ENCODE assay signal across 16 cellular contexts in genomic region chr2:229344151-229344551, GRCh38.
DNase-seq lines count a peak whose midpoint lies in the region; ATAC-seq and TF ChIP-seq lines count a peak whose summit lies in the region.
"Had no signal": no experiment of that assay in that cellular context is flagged by ENCODE, and none has a peak within 500 bp of the region (broad histone marks: within the 10 kb centered on the region; RNA-seq: fewer than 3 reads in every experiment).

No MANE protein-coding gene starts in this region.

- H4K20me1 ChIP-seq in PC-3 (ENCODE audit: low read length) (no peaks in the 10 kb centered on the region), fibroblast of lung (ENCODE audit: control insufficient read depth, extremely low read depth, insufficient read depth, low read length) (no peaks in the 10 kb centered on the region)

- peak overlapping the region; percentile 55 for H3K4me2 ChIP-seq in PC-3 (ENCODE audit: low read length)
- no peak overlapping the region for H3K4me2 ChIP-seq in fibroblast of lung (ENCODE audit: extremely low read depth, insufficient read depth, low read length)
- H3K4me2 ChIP-seq: A549 had no signal

- peaks cover 6% of the 10 kb centered on the region for H3K9me3 Mint-ChIP-seq in MCF 10A (ENCODE audit: unreplicated experiment)
- H3K9me3 Mint-ChIP-seq: activated naive CD8-positive, alpha-beta T cell treated with anti-CD3 and anti-CD28 coated beads for 36 hours had no signal

- TF ChIP-seq CTCF in MCF 10A (IDR thresholded peaks at IDR 0.05; ENCODE audit: unreplicated experiment) (no peak), breast epithelium (IDR thresholded peaks at IDR 0.05) (no peak), PC-3 (conservative IDR thresholded peaks at IDR 0.05; ENCODE audit: low read depth, low read length) (no peak), fibroblast of lung (conservative IDR thresholded peaks at IDR 0.05 in 1 of 2, IDR thresholded peaks at IDR 0.05 in 1 of 2; ENCODE audit: low read depth in 1 of 2, low read length in 2 of 2) (no peak), vagina (IDR thresholded peaks at IDR 0.05) (no peak)

- peak overlapping the region; percentile 59 for H2AFZ ChIP-seq in PC-3 (ENCODE audit: low read length)
- no peak overlapping the region for H2AFZ ChIP-seq in fibroblast of lung (ENCODE audit: low read length)

- H3K4me3 ChIP-seq in breast epithelium (no peak overlapping the region), PC-3 (ENCODE audit: low read length) (no peak overlapping the region), fibroblast of lung (replicated peaks in 1 of 4; ENCODE audit: control extremely low read depth in 1 of 4, insufficient read depth in 1 of 4, low read depth in 3 of 4, low read length in 4 of 4) (no peak overlapping the region), vagina (no peak overlapping the region)
- H3K4me3 ChIP-seq: A549, colonic mucosa had no signal

- TF ChIP-seq POLR2A in breast epithelium (IDR thresholded peaks at IDR 0.05) (no peak), vagina (IDR thresholded peaks at IDR 0.05) (no peak)

- H3K27me3 ChIP-seq in breast epithelium, result no peaks in the 10 kb centered on the region
- no peaks in the 10 kb centered on the region for H3K27me3 ChIP-seq in PC-3 (ENCODE audit: low read length)
- no peaks in the 10 kb centered on the region for H3K27me3 ChIP-seq in fibroblast of lung (ENCODE audit: control insufficient read depth, insufficient read depth, low read length)
- no peaks in the 10 kb centered on the region for H3K27me3 ChIP-seq in vagina
- H3K27me3 ChIP-seq: colonic mucosa had no signal

- peak overlapping the region; percentile 62 for H3K9ac ChIP-seq in PC-3 (ENCODE audit: low read length)
- H3K9ac ChIP-seq in fibroblast of lung (ENCODE audit: insufficient read depth, low read length), result no peak overlapping the region

- H3K27ac ChIP-seq in breast epithelium, result no peak overlapping the region
- H3K27ac ChIP-seq in PC-3 (ENCODE audit: low read length), result peak overlapping the region; percentile 90
- H3K27ac ChIP-seq in fibroblast of lung (ENCODE audit: insufficient read depth, low read length), result no peak overlapping the region
- H3K27ac ChIP-seq in vagina, result peak overlapping the region; percentile 85
- H3K27ac ChIP-seq: A549, colonic mucosa had no signal

- POLR2A ChIA-PET in MCF 10A (lab: Yijun Ruan, JAX), result interaction anchor here (0.6 to 2.8 kb wide), 15 partner anchors 11 to 243 kb away, joined by 3 to 19 read pairs (median 4); partner anchors contain the start of gene PID1
- POLR2A ChIA-PET in PC-3 (lab: Charles Lee; ENCODE audit: unreplicated experiment), result interaction anchor here (0.6 kb wide), 1 partner anchor 1938 kb away, joined by 4 read pairs; no protein-coding TSS in a partner anchor

- H3K4me1 ChIP-seq in breast epithelium (no peaks in the 10 kb centered on the region), PC-3 (ENCODE audit: insufficient read depth, low read length) (peaks cover 30% of the 10 kb centered on the region), fibroblast of lung (ENCODE audit: control insufficient read depth, extremely low read depth, insufficient read depth, low read length) (peaks cover 2% of the 10 kb centered on the region), vagina (peaks cover 17% of the 10 kb centered on the region)
- H3K4me1 ChIP-seq: colonic mucosa had no signal

- H3K4me1 Mint-ChIP-seq in MCF 10A (ENCODE audit: insufficient read depth, unreplicated experiment), result peaks cover 42% of the 10 kb centered on the region
- H3K4me1 Mint-ChIP-seq: activated naive CD8-positive, alpha-beta T cell treated with anti-CD3 and anti-CD28 coated beads for 36 hours; T-helper 17 cell had no signal

- no peaks in the 10 kb centered on the region for H3F3A ChIP-seq in PC-3 (ENCODE audit: low read length, unreplicated experiment)

- H3K36me3 ChIP-seq in breast epithelium (no peaks in the 10 kb centered on the region), PC-3 (ENCODE audit: low read depth, low read length) (no peaks in the 10 kb centered on the region), fibroblast of lung (ENCODE audit: control insufficient read depth, insufficient read depth, low read length) (no peaks in the 10 kb centered on the region), vagina (no peaks in the 10 kb centered on the region)
- H3K36me3 ChIP-seq: colonic mucosa had no signal

- peaks cover 0 to 2% of the 10 kb centered on the region in 2 donors for H3K9me3 ChIP-seq in breast epithelium
- H3K9me3 ChIP-seq in PC-3 (ENCODE audit: low read length), result no peaks in the 10 kb centered on the region
- H3K9me3 ChIP-seq in fibroblast of lung (ENCODE audit: control insufficient read depth, insufficient read depth, low read depth, low read length), result no peaks in the 10 kb centered on the region
- H3K9me3 ChIP-seq in vagina, result no peaks in the 10 kb centered on the region
- H3K9me3 ChIP-seq: A549, colonic mucosa had no signal

- intact Hi-C loops in MCF 10A (cut with micrococcal nuclease), result no loop called here
- intact Hi-C loops in breast epithelium (cut with DNase I; ENCODE audit: low total_unique reads), result no loop called here
- intact Hi-C loops in PC-3 (cut with micrococcal nuclease), result loop anchor here (1.0 to 10.0 kb wide), 3 partner anchors 64 to 371 kb away; partner anchors contain the start of gene DNER
- intact Hi-C loops in vagina (cut with DNase I), result no loop called here

- H3K36me3 Mint-ChIP-seq in MCF 10A (ENCODE audit: insufficient read depth, unreplicated experiment), result peaks cover 9% of the 10 kb centered on the region
- H3K36me3 Mint-ChIP-seq: activated naive CD8-positive, alpha-beta T cell treated with anti-CD3 and anti-CD28 coated beads for 36 hours had no signal

- CTCF ChIA-PET in MCF 10A (lab: Yijun Ruan, JAX), result interaction anchor here (0.6 to 1.6 kb wide), 9 partner anchors 12 to 147 kb away, joined by 3 to 6 read pairs (median 4); partner anchors contain the start of gene PID1
- CTCF ChIA-PET in PC-3 (lab: Charles Lee), result interaction anchor here (0.6 kb wide), 1 partner anchor 301 kb away, joined by 3 read pairs; no protein-coding TSS in a partner anchor

- DNase-seq in MCF 10A (ENCODE audit: unreplicated experiment), result peak; percentile 69
- no peak for DNase-seq in breast epithelium (ENCODE audit: low spot score in 2 of 2)
- DNase-seq in PC-3, result peak; percentile 80
- peak; percentile 66 to 76 for DNase-seq in fibroblast of lung (ENCODE audit: low read depth in 2 of 2)
- no peak for DNase-seq in vagina (ENCODE audit: extremely low spot score in 2 of 2)
- no peak for DNase-seq in germinal center (ENCODE audit: low spot score)
- no peak for DNase-seq in mucosa of gallbladder (ENCODE audit: low spot score)
- DNase-seq: activated CD4-positive, alpha-beta T cell treated with anti-CD3 and anti-CD28 coated beads for 1 hour; activated naive CD8-positive, alpha-beta T cell treated with anti-CD3 and anti-CD28 coated beads for 36 hours; colonic mucosa; foreskin melanocyte; NCI-H1417 treated with DMSO at 0.1 percent for 48 hours; NCI-H748 treated with DMSO at 0.1 percent for 48 hours; T-helper 17 cell had no signal

- ATAC-seq in PC-3 (peak; percentile 84), HG03460 (IDR thresholded peaks at IDR 0.05; ENCODE audit: unreplicated experiment) (no peak)
- ATAC-seq: A549, T-helper 17 cell had no signal

- no peaks in the 10 kb centered on the region for H3K9me2 ChIP-seq in PC-3 (replicated peaks; ENCODE audit: low read length)

- peak overlapping the region; percentile 22 for H3K4me3 Mint-ChIP-seq in MCF 10A (ENCODE audit: unreplicated experiment)
- H3K4me3 Mint-ChIP-seq: activated naive CD8-positive, alpha-beta T cell treated with anti-CD3 and anti-CD28 coated beads for 36 hours; T-helper 17 cell had no signal

- BruUV-seq in MCF 10A (replicated peaks; lab: Mats Ljungman, UMichigan), result no TSS peak
- BruUV-seq in PC-3 (replicated peaks; lab: Mats Ljungman, UMichigan), result no TSS peak

- no peaks in the 10 kb centered on the region for H3K27me3 Mint-ChIP-seq in MCF 10A (ENCODE audit: insufficient read depth, unreplicated experiment)
- H3K27me3 Mint-ChIP-seq: activated naive CD8-positive, alpha-beta T cell treated with anti-CD3 and anti-CD28 coated beads for 36 hours had no signal

- H3K27ac Mint-ChIP-seq in MCF 10A (ENCODE audit: low read depth, unreplicated experiment), result peak overlapping the region; percentile 78
- H3K27ac Mint-ChIP-seq: activated naive CD8-positive, alpha-beta T cell treated with anti-CD3 and anti-CD28 coated beads for 36 hours; T-helper 17 cell had no signal

- H3K79me2 ChIP-seq in PC-3 (ENCODE audit: low read length) (no peaks in the 10 kb centered on the region), fibroblast of lung (ENCODE audit: control insufficient read depth, insufficient read depth, low read length) (no peaks in the 10 kb centered on the region)

Comparison
In these comparisons a context has a peak if more than half of its experiments do, and no peak if none do; other contexts are left out.
1. DNase-seq: peak in MCF 10A (single experiment), PC-3 (single experiment) and fibroblast of lung (2 of 2); none in breast epithelium (0 of 2), vagina (0 of 2), germinal center (single experiment) and mucosa of gallbladder (single experiment).
2. H3K27ac ChIP-seq: peak in PC-3 (single experiment) and vagina (single experiment); none in breast epithelium (0 of 2) and fibroblast of lung (single experiment).